Comparison of ENCODE assay signal across 20 cellular contexts in genomic region chr1:11406845-11407244, GRCh38.
A peak's percentile ranks its signal among the peaks of the same experiment; 100 is the strongest.
DNase-seq lines count a peak whose midpoint lies in the region; ATAC-seq and TF ChIP-seq lines count a peak whose summit lies in the region.
"Had no signal": no experiment of that assay in that cellular context is flagged by ENCODE, and none has a peak within 500 bp of the region (broad histone marks: within the 10 kb centered on the region; RNA-seq: fewer than 3 reads in every experiment).

No MANE protein-coding gene starts in this region.

- peaks cover 9% of the 10 kb centered on the region; the same call in 1 of the 2 replicates for H3K9me3 ChIP-seq in OCI-LY7 (ENCODE audit: low read length)

- peak overlapping the region; percentile 27 for H3K27ac Mint-ChIP-seq in stimulated activated naive CD8-positive, alpha-beta T cell treated with anti-CD3 and anti-CD28 coated beads, Interleukin-15, Interleukin-2, amounts not matched to agents 100 ng/mL and 50 ng/mL, for 24 hours
- H3K27ac Mint-ChIP-seq in activated naive CD8-positive, alpha-beta T cell treated with anti-CD3 and anti-CD28 coated beads for 36 hours, result peak overlapping the region; percentile 85

- no TSS peak for BruUV-seq in OCI-LY7 (replicated peaks; lab: Mats Ljungman, UMichigan)

- H3K36me3 ChIP-seq in OCI-LY7 (ENCODE audit: insufficient read depth, low read length), result no peaks in the 10 kb centered on the region
- H3K36me3 ChIP-seq: stomach, tibial nerve had no signal

- POLR2A ChIA-PET in OCI-LY7 (lab: Charles Lee), result no interaction called here

- peaks cover 16% of the 10 kb centered on the region for H3K4me1 ChIP-seq in OCI-LY7 (ENCODE audit: insufficient read depth, low read length, poor library complexity, severe bottlenecking)
- H3K4me1 ChIP-seq: stomach, tibial nerve had no signal

- H3K4me1 Mint-ChIP-seq in stimulated activated naive CD8-positive, alpha-beta T cell treated with anti-CD3 and anti-CD28 coated beads, Interleukin-15, Interleukin-2, amounts not matched to agents 100 ng/mL and 50 ng/mL, for 24 hours (ENCODE audit: low read depth), result peaks cover 34% of the 10 kb centered on the region
- H3K4me1 Mint-ChIP-seq in activated naive CD8-positive, alpha-beta T cell treated with anti-CD3 and anti-CD28 coated beads for 36 hours, result peaks cover 30% of the 10 kb centered on the region

- H2AFZ ChIP-seq in OCI-LY7 (ENCODE audit: low read length), result no peak overlapping the region

- no peaks in the 10 kb centered on the region for H3K9me2 ChIP-seq in OCI-LY7 (ENCODE audit: insufficient read depth, low read length)

- H3K27me3 Mint-ChIP-seq in stimulated activated naive CD8-positive, alpha-beta T cell treated with anti-CD3 and anti-CD28 coated beads, Interleukin-15, Interleukin-2, amounts not matched to agents 100 ng/mL and 50 ng/mL, for 24 hours, result no peaks in the 10 kb centered on the region
- peaks cover 6% of the 10 kb centered on the region for H3K27me3 Mint-ChIP-seq in activated naive CD8-positive, alpha-beta T cell treated with anti-CD3 and anti-CD28 coated beads for 36 hours

- intact Hi-C loops in OCI-LY7 (cut with micrococcal nuclease; ENCODE audit: unreplicated experiment), result no loop called here

- CTCF ChIA-PET in OCI-LY7 (lab: Charles Lee; ENCODE audit: unreplicated experiment), result no interaction called here

- ATAC-seq in stimulated activated naive CD8-positive, alpha-beta T cell treated with anti-CD3 and anti-CD28 coated beads, Interleukin-15, Interleukin-2, amounts not matched to agents 100 U/mL and 50 U/mL, for 24 hours, result no peak
- ATAC-seq in GM18907 (IDR thresholded peaks at IDR 0.05; ENCODE audit: unreplicated experiment), result no peak

- peaks cover 9% of the 10 kb centered on the region for H3K9me3 Mint-ChIP-seq in stimulated activated naive CD8-positive, alpha-beta T cell treated with anti-CD3 and anti-CD28 coated beads, Interleukin-15, Interleukin-2, amounts not matched to agents 100 ng/mL and 50 ng/mL, for 24 hours
- peaks cover 27% of the 10 kb centered on the region for H3K9me3 Mint-ChIP-seq in activated naive CD8-positive, alpha-beta T cell treated with anti-CD3 and anti-CD28 coated beads for 36 hours

- TF ChIP-seq CTCF in OCI-LY7 (conservative IDR thresholded peaks at IDR 0.05; ENCODE audit: low read length), result no peak

- H4K20me1 ChIP-seq in OCI-LY7 (ENCODE audit: insufficient read depth, low read length), result no peaks in the 10 kb centered on the region

- no peaks in the 10 kb centered on the region for H3K79me2 ChIP-seq in OCI-LY7 (ENCODE audit: insufficient read depth, low read depth, low read length)

- no peak overlapping the region for H3K4me3 ChIP-seq in OCI-LY7 (ENCODE audit: low read depth, low read length, poor library complexity, severe bottlenecking)
- H3K4me3 ChIP-seq: coronary artery, K562, skin epidermis, stomach, tibial nerve had no signal

- peak overlapping the region; percentile 59 for H3K27ac ChIP-seq in OCI-LY7 (ENCODE audit: low read depth, low read length, poor library complexity, severe bottlenecking)
- H3K27ac ChIP-seq: coronary artery, skin epidermis, stomach, tibial nerve had no signal

- H3K36me3 Mint-ChIP-seq in stimulated activated naive CD8-positive, alpha-beta T cell treated with anti-CD3 and anti-CD28 coated beads, Interleukin-15, Interleukin-2, amounts not matched to agents 100 ng/mL and 50 ng/mL, for 24 hours (ENCODE audit: low read depth), result peaks cover 4% of the 10 kb centered on the region
- peaks cover 22% of the 10 kb centered on the region for H3K36me3 Mint-ChIP-seq in activated naive CD8-positive, alpha-beta T cell treated with anti-CD3 and anti-CD28 coated beads for 36 hours

- DNase-seq in stimulated activated naive CD8-positive, alpha-beta T cell treated with anti-CD3 and anti-CD28 coated beads, Interleukin-15, Interleukin-2, amounts not matched to agents 100 U/mL and 50 U/mL, for 24 hours, result no peak
- DNase-seq in OCI-LY7 (ENCODE audit: low spot score) (no peak), RKO (ENCODE audit: low spot score) (no peak), GM19240 (ENCODE audit: insufficient read length, low spot score) (no peak)
- DNase-seq in activated naive CD8-positive, alpha-beta T cell treated with anti-CD3 and anti-CD28 coated beads for 36 hours, result no peak
- DNase-seq: amygdala, DMS53, kidney glomerular epithelial cell, MV-4-11, NCI-H187, NCI-H82, Right ventricle myocardium superior, stomach, SW 1271 had no signal

- peak overlapping the region; percentile 14 for H3K4me3 Mint-ChIP-seq in stimulated activated naive CD8-positive, alpha-beta T cell treated with anti-CD3 and anti-CD28 coated beads, Interleukin-15, Interleukin-2, amounts not matched to agents 100 ng/mL and 50 ng/mL, for 24 hours
- H3K4me3 Mint-ChIP-seq in activated naive CD8-positive, alpha-beta T cell treated with anti-CD3 and anti-CD28 coated beads for 36 hours, result peak overlapping the region; percentile 9

- H3K4me2 ChIP-seq in OCI-LY7 (ENCODE audit: low read length), result no peak overlapping the region
